Comparison of ENCODE assay signal across 18 cellular contexts in the genomic region with DNA sequence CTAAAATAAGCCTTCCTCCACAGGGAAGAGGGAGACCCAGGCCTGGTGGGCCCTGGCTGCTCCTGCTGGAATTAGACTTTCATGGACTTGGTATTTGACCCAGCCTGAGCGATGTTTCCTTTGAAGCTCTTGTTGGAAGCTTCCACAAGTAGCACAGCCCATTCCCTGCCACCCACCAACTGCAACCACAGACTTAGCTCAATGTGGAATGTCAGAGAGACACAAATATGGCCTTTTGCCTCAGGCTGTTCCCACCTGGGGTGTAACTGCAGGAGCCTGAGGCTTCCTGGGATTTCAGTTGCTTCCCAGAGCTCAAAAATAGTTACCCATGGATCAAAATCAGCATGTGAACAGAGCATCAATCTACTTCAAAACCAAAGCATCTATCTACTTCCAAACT.
"Had no signal": no experiment of that assay in that cellular context is flagged by ENCODE, and none has a peak within 500 bp of the region (broad histone marks: within the 10 kb centered on the region; RNA-seq: fewer than 3 reads in every experiment).

No MANE protein-coding gene starts in this region.

- ATAC-seq: activated T-cell treated with anti-CD3 and anti-CD28 coated beads, Interleukin-2, amount 50 U/mL, for 72 hours; foreskin keratinocyte; psoas muscle had no signal

- H3K9me3 Mint-ChIP-seq: activated CD4-positive, alpha-beta memory T cell treated with anti-CD3 and anti-CD28 coated beads for 36 hours; activated T-cell treated with anti-CD3 and anti-CD28 coated beads, Interleukin-2, amount 50 U/mL, for 72 hours; stimulated activated naive CD8-positive, alpha-beta T cell treated with anti-CD3 and anti-CD28 coated beads, Interleukin-15, Interleukin-2, amounts not matched to agents 100 ng/mL and 50 ng/mL, for 24 hours had no signal

- H3K36me3 ChIP-seq: ascending aorta, left lung, thoracic aorta, uterus had no signal

- H3K27ac Mint-ChIP-seq: activated CD4-positive, alpha-beta memory T cell treated with anti-CD3 and anti-CD28 coated beads for 36 hours; activated T-cell treated with anti-CD3 and anti-CD28 coated beads, Interleukin-2, amount 50 U/mL, for 72 hours; nephron; stimulated activated naive CD8-positive, alpha-beta T cell treated with anti-CD3 and anti-CD28 coated beads, Interleukin-15, Interleukin-2, amounts not matched to agents 100 ng/mL and 50 ng/mL, for 24 hours had no signal

- H3K4me3 ChIP-seq: ascending aorta, left lung, psoas muscle, thoracic aorta, uterus had no signal

- FAIRE-seq: colon, endothelial cell of umbilical vein, islet of Langerhans, TTC549 had no signal

- H3K4me3 Mint-ChIP-seq: activated CD4-positive, alpha-beta memory T cell treated with anti-CD3 and anti-CD28 coated beads for 36 hours; activated T-cell treated with anti-CD3 and anti-CD28 coated beads, Interleukin-2, amount 50 U/mL, for 72 hours; nephron; stimulated activated naive CD8-positive, alpha-beta T cell treated with anti-CD3 and anti-CD28 coated beads, Interleukin-15, Interleukin-2, amounts not matched to agents 100 ng/mL and 50 ng/mL, for 24 hours had no signal

- H3K36me3 Mint-ChIP-seq: activated CD4-positive, alpha-beta memory T cell treated with anti-CD3 and anti-CD28 coated beads for 36 hours had no signal

- H3K27me3 Mint-ChIP-seq: activated CD4-positive, alpha-beta memory T cell treated with anti-CD3 and anti-CD28 coated beads for 36 hours; stimulated activated naive CD8-positive, alpha-beta T cell treated with anti-CD3 and anti-CD28 coated beads, Interleukin-15, Interleukin-2, amounts not matched to agents 100 ng/mL and 50 ng/mL, for 24 hours had no signal

- H3K27me3 ChIP-seq: ascending aorta, foreskin keratinocyte, left lung, uterus had no signal

- H3K9me3 ChIP-seq: ascending aorta, left lung, psoas muscle, thoracic aorta, uterus had no signal

- H3K27ac ChIP-seq: ascending aorta, foreskin keratinocyte, left lung, psoas muscle, thoracic aorta, uterus had no signal

- H3K4me1 ChIP-seq: foreskin keratinocyte, uterus had no signal

- DNase-seq: activated CD4-positive, alpha-beta memory T cell treated with anti-CD3 and anti-CD28 coated beads for 36 hours; activated gamma-delta T cell treated with Interleukin-2 at 50 U/mL for 16 hours; activated T-cell treated with anti-CD3 and anti-CD28 coated beads, Interleukin-2, amount 50 U/mL, for 72 hours; foreskin keratinocyte; head of caudate nucleus; left lung; psoas muscle; stimulated activated CD4-positive, alpha-beta T cell treated with anti-CD3 and anti-CD28 coated beads, Interleukin-2, amount 100 ng/mL, for 48 hours; T-helper 2 cell; uterus had no signal
